In genomic region chr4:74654230-74654681, GRCh38 we compare ENCODE assay signal across 11 cellular contexts.
DNase-seq lines count a peak whose midpoint lies in the region; ATAC-seq, FAIRE-seq and TF ChIP-seq lines count a peak whose summit lies in the region.
"Had no signal": no experiment of that assay in that cellular context is flagged by ENCODE, and none has a peak within 500 bp of the region (broad histone marks: within the 10 kb centered on the region; RNA-seq: fewer than 3 reads in every experiment).

No MANE protein-coding gene starts in this region.

- H4K20me1 ChIP-seq in keratinocyte (ENCODE audit: control insufficient read depth, extremely low read depth, insufficient read depth, low read length), result no peaks in the 10 kb centered on the region

- peak overlapping the region; percentile 94 for H3K4me2 ChIP-seq in keratinocyte (ENCODE audit: control insufficient read depth, extremely low read depth, insufficient read depth, low read depth, low read length)

- in situ Hi-C loops in ACHN (cut with HindIII; ENCODE audit: low pct_ligation_motif_present, low pct_unique_long_range_greater_than_20kb, low sequenced_read_pairs), result loop anchor here (25.0 kb wide), 2 partner anchors 267 to 467 kb away; no protein-coding TSS in a partner anchor

- no peaks in the 10 kb centered on the region for H3K9me3 ChIP-seq in RWPE2 (ENCODE audit: severe bottlenecking)
- H3K9me3 ChIP-seq in keratinocyte (ENCODE audit: control insufficient read depth, low read depth, low read length), result no peaks in the 10 kb centered on the region
- H3K9me3 ChIP-seq: thyroid gland had no signal

- peak; percentile 97 for DNase-seq in ACHN
- peak; percentile 73 for DNase-seq in HK-2 (ENCODE audit: unreplicated experiment)
- DNase-seq in RWPE2 (ENCODE audit: low spot score), result peak; percentile 58
- peak; percentile 82 for DNase-seq in keratinocyte (ENCODE audit: low read depth, low spot score)
- DNase-seq in HUDEP-2 (lab: John Stamatoyannopoulos, UW; ENCODE audit: unreplicated experiment in 76 of 76), result no peak
- no peak for DNase-seq in NCI-H526 treated with DMSO at 0.1 percent for 48 hours (lab: John Stamatoyannopoulos, UW)
- DNase-seq in germinal center (ENCODE audit: low spot score), result no peak
- DNase-seq: NCI-H2171; stimulated activated CD4-positive, alpha-beta T cell treated with anti-CD3 and anti-CD28 coated beads, Interleukin-12 subunit alpha, Interleukin-12 subunit beta, amount 100 ng/mL, for 4 hours; thyroid gland had no signal

- H3K36me3 ChIP-seq in RWPE2 (ENCODE audit: low read depth) (no peaks in the 10 kb centered on the region), keratinocyte (ENCODE audit: control insufficient read depth in 2 of 2, extremely low read depth in 1 of 2, insufficient read depth in 2 of 2, low read length in 2 of 2) (no peaks in the 10 kb centered on the region)
- H3K36me3 ChIP-seq: thyroid gland had no signal

- dilution Hi-C loops in keratinocyte (cut with MboI; ENCODE audit: extremely low pct_ligation_motif_present, low sequenced_read_pairs), result no loop called here

- H3K4me1 ChIP-seq in RWPE2 (ENCODE audit: insufficient read depth, poor library complexity, severe bottlenecking) (peaks cover 22% of the 10 kb centered on the region), keratinocyte (ENCODE audit: control insufficient read depth, extremely low read depth, insufficient read depth, low read length) (peaks cover 31% of the 10 kb centered on the region)
- H3K4me1 ChIP-seq: thyroid gland had no signal

- no peaks in the 10 kb centered on the region for H3K9me1 ChIP-seq in keratinocyte (ENCODE audit: control insufficient read depth, extremely low read depth, insufficient read depth, low read length)

- H3K9ac ChIP-seq in keratinocyte (ENCODE audit: control insufficient read depth, extremely low read depth, insufficient read depth, low read length), result peak overlapping the region; percentile 87

- no peaks in the 10 kb centered on the region for H3K79me2 ChIP-seq in keratinocyte (ENCODE audit: control insufficient read depth, insufficient read depth, low read length)

- ATAC-seq in RWPE2 (ENCODE audit: low read depth) (peak; percentile 91), GM19455 (IDR thresholded peaks at IDR 0.05; ENCODE audit: unreplicated experiment) (no peak)

- H2AFZ ChIP-seq in keratinocyte (ENCODE audit: control insufficient read depth, low read length), result no peak overlapping the region

- peak; percentile 99 for FAIRE-seq in keratinocyte (lab: Jason Lieb, UNC)

- no peak overlapping the region for H3K4me3 ChIP-seq in RWPE2 (ENCODE audit: severe bottlenecking)
- peak overlapping the region; percentile 18 to 61 (median 55) for H3K4me3 ChIP-seq in keratinocyte (ENCODE audit: control insufficient read depth in 2 of 3, extremely low read depth in 1 of 3, insufficient read depth in 2 of 3, low read depth in 1 of 3, low read length in 3 of 3)
- H3K4me3 ChIP-seq: thyroid gland had no signal

- TF ChIP-seq CTCF in RWPE2 (IDR thresholded peaks at IDR 0.05; ENCODE audit: poor library complexity, severe bottlenecking) (no peak), keratinocyte (optimal IDR thresholded peaks at IDR 0.05 in 1 of 3, IDR thresholded peaks at IDR 0.05 in 1 of 3, conservative IDR thresholded peaks at IDR 0.05 in 1 of 3; ENCODE audit: extremely low read depth in 1 of 3, insufficient read depth in 2 of 3, low read length in 3 of 3) (no peak)

- peak overlapping the region; percentile 80 for H3K27ac ChIP-seq in RWPE2 (ENCODE audit: poor library complexity, severe bottlenecking)
- peak overlapping the region; percentile 99 for H3K27ac ChIP-seq in keratinocyte (ENCODE audit: control insufficient read depth, insufficient read depth, low read length)
- H3K27ac ChIP-seq: thyroid gland had no signal

- H3K27me3 ChIP-seq in RWPE2 (ENCODE audit: insufficient read depth, poor library complexity, severe bottlenecking) (no peaks in the 10 kb centered on the region), keratinocyte (ENCODE audit: control insufficient read depth, extremely low read depth, insufficient read depth, low read length) (no peaks in the 10 kb centered on the region)
- H3K27me3 ChIP-seq: thyroid gland had no signal

Comparison
In these comparisons a context has a peak if more than half of its experiments do, and no peak if none do; other contexts are left out.
1. DNase-seq: peak in ACHN (single experiment), HK-2 (single experiment), RWPE2 (single experiment) and keratinocyte (single experiment); none in HUDEP-2 (0 of 76), NCI-H526 treated with DMSO at 0.1 percent for 48 hours (single experiment) and germinal center (single experiment).